Comparison of ENCODE assay signal across 19 cellular contexts in the genomic region with DNA sequence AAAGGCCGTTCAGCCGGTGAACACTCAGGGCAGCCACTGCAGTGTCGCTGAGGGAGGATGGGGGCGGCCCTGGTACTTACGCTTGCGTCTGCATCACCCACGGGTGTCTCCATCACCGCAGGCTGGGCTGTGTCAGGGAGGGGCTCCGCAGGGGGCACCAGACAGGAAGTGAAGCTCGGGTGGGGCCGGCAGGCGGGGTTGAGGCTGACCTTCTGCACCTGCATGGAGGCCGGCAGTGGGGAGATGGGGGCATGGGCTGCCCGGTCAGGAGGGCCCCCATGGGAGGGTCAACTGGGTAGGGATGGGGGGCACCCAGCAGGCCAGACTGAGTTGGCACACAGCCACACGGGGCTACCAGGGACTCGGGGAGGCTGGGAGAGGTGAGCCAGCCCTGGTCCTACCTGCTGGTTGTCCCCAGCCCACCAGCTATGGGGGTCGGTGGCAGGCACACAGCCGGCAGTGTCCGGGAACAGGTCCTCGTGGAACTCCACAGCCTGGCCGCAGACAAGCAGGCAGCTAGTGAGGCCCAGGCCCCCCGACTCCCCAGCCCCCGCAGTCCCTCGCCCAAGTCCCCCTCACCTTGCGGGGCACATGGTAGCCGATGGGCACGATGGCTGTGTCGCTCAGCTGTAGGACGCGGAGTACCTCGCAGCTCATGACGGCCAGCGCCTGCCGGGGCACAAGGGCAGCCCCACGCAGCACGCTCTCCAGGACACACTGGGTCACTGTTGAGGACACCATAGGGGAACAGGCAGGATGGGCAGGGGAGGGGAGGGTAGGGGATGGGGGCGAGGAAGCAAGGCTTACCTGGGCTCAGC. TPM values are rescaled to one million over a fixed set of nuclear protein-coding genes. Genes with fewer than 3 reads are reported as not detected.
"Had no signal": no experiment of that assay in that cellular context is flagged by ENCODE, and none has a peak within 500 bp of the region (broad histone marks: within the 10 kb centered on the region; RNA-seq: fewer than 3 reads in every experiment).

No MANE protein-coding gene starts in this region.

- H3K27ac ChIP-seq: gastroesophageal sphincter, skin epidermis, transverse colon, VCaP had no signal

- H3K4me1 Mint-ChIP-seq: activated CD4-positive, alpha-beta T cell treated with anti-CD3 and anti-CD28 coated beads for 36 hours had no signal

- H3K9me3 ChIP-seq: gastroesophageal sphincter, transverse colon had no signal

- H3K4me3 ChIP-seq: dorsolateral prefrontal cortex, gastroesophageal sphincter, skin epidermis, transverse colon had no signal

- H3K27me3 ChIP-seq: dorsolateral prefrontal cortex, gastroesophageal sphincter, transverse colon had no signal

- H3K4me1 ChIP-seq: transverse colon had no signal

- H3K4me3 Mint-ChIP-seq: activated CD4-positive, alpha-beta memory T cell treated with anti-CD3 and anti-CD28 coated beads for 36 hours; activated CD4-positive, alpha-beta T cell treated with anti-CD3 and anti-CD28 coated beads for 36 hours; activated naive CD8-positive, alpha-beta T cell; activated T-cell treated with anti-CD3 and anti-CD28 coated beads, Interleukin-2, amount 50 U/mL, for 72 hours; naive thymus-derived CD8-positive, alpha-beta T cell had no signal

- ATAC-seq: activated CD4-positive, alpha-beta T cell treated with anti-CD3 and anti-CD28 coated beads for 36 hours; activated T-cell treated with anti-CD3 and anti-CD28 coated beads, Interleukin-2, amount 50 U/mL, for 72 hours; gastroesophageal sphincter; left lobe of liver; naive thymus-derived CD8-positive, alpha-beta T cell; stimulated activated naive CD8-positive, alpha-beta T cell treated with anti-CD3 and anti-CD28 coated beads, Interleukin-15, Interleukin-2, amounts not matched to agents 100 U/mL and 50 U/mL, for 24 hours had no signal

- DNase-seq: activated CD4-positive, alpha-beta memory T cell treated with anti-CD3 and anti-CD28 coated beads for 36 hours; activated CD4-positive, alpha-beta T cell treated with anti-CD3 and anti-CD28 coated beads for 36 hours; activated gamma-delta T cell treated with Interleukin-2 at 50 U/mL for 16 hours; activated T-cell treated with anti-CD3 and anti-CD28 coated beads, Interleukin-2, amount 50 U/mL, for 72 hours; amniotic stem cell; dorsolateral prefrontal cortex; erythroblast; naive thymus-derived CD8-positive, alpha-beta T cell; nucleus accumbens; retina; stimulated activated CD4-positive, alpha-beta T cell treated with anti-CD3 and anti-CD28 coated beads, Interleukin-4, amount 100 ng/mL, for 24 hours; stimulated activated naive CD8-positive, alpha-beta T cell treated with anti-CD3 and anti-CD28 coated beads, Interleukin-15, Interleukin-2, amounts not matched to agents 100 U/mL and 50 U/mL, for 24 hours; T-helper 1 cell; transverse colon had no signal

- H3K36me3 Mint-ChIP-seq: activated naive CD8-positive, alpha-beta T cell had no signal

- H3K9me3 Mint-ChIP-seq: activated CD4-positive, alpha-beta memory T cell treated with anti-CD3 and anti-CD28 coated beads for 36 hours; activated T-cell treated with anti-CD3 and anti-CD28 coated beads, Interleukin-2, amount 50 U/mL, for 72 hours; naive thymus-derived CD8-positive, alpha-beta T cell had no signal

- H3K27ac Mint-ChIP-seq: activated CD4-positive, alpha-beta memory T cell treated with anti-CD3 and anti-CD28 coated beads for 36 hours; activated CD4-positive, alpha-beta T cell treated with anti-CD3 and anti-CD28 coated beads for 36 hours; activated naive CD8-positive, alpha-beta T cell; activated T-cell treated with anti-CD3 and anti-CD28 coated beads, Interleukin-2, amount 50 U/mL, for 72 hours had no signal

- H3K27me3 Mint-ChIP-seq: activated CD4-positive, alpha-beta memory T cell treated with anti-CD3 and anti-CD28 coated beads for 36 hours; activated CD4-positive, alpha-beta T cell treated with anti-CD3 and anti-CD28 coated beads for 36 hours; activated naive CD8-positive, alpha-beta T cell; naive thymus-derived CD8-positive, alpha-beta T cell had no signal

RNA-seq across cellular contexts. Expression of gene VASN, which starts 7.2 kb away (rescaled TPM):
- total RNA-seq: activated CD4-positive, alpha-beta T cell treated with anti-CD3 and anti-CD28 coated beads for 36 hours; activated T-cell treated with anti-CD3 and anti-CD28 coated beads, Interleukin-2, amount 50 U/mL, for 72 hours had no signal

RNA-seq across cellular contexts. Expression of gene GLIS2, which starts 48.5 kb away (rescaled TPM):
- polyA plus RNA-seq: naive thymus-derived CD8-positive, alpha-beta T cell had no signal
